ENCODE assay signal across 21 cellular contexts in genomic region chr13:55577847-55578210, GRCh38.
DNase-seq lines count a peak whose midpoint lies in the region; ATAC-seq and TF ChIP-seq lines count a peak whose summit lies in the region.
"Had no signal": no experiment of that assay in that cellular context is flagged by ENCODE, and none has a peak within 500 bp of the region (broad histone marks: within the 10 kb centered on the region; RNA-seq: fewer than 3 reads in every experiment).

No MANE protein-coding gene starts in this region.

- H2AFZ ChIP-seq in GM23338 (no peak overlapping the region), neural progenitor cell (replicated peaks) (no peak overlapping the region)

- H3K36me3 Mint-ChIP-seq in GM23338 (ENCODE audit: low read depth) (peaks cover 83% of the 10 kb centered on the region), neural progenitor cell (no peaks in the 10 kb centered on the region)
- H3K36me3 Mint-ChIP-seq: CD4-positive, CD25-positive, alpha-beta regulatory T cell had no signal

- ATAC-seq in GM23338, result peak; percentile 63
- ATAC-seq in HG02938 (IDR thresholded peaks at IDR 0.05; ENCODE audit: unreplicated experiment), result no peak
- ATAC-seq: Right ventricle myocardium inferior had no signal

- H3K4me2 ChIP-seq in GM23338 (peak overlapping the region; percentile 83), neural progenitor cell (no peak overlapping the region)

- H3K4me1 ChIP-seq in GM23338 (ENCODE audit: insufficient read depth) (peaks cover 40% of the 10 kb centered on the region), iPS-15b (ENCODE audit: control insufficient read depth, insufficient read depth, low read length) (no peaks in the 10 kb centered on the region), neural progenitor cell (peaks cover 6% of the 10 kb centered on the region)
- H3K4me1 ChIP-seq: BE2C, HAP-1, Peyer's patch had no signal

- H3K9ac ChIP-seq in iPS-15b (ENCODE audit: low read depth, low read length) (peak overlapping the region; percentile 84), neural progenitor cell (no peak overlapping the region)

- TF ChIP-seq CTCF in GM23338 (conservative IDR thresholded peaks at IDR 0.05; ENCODE audit: low read depth in 2 of 2) (peak; percentile 26 to 47), neural progenitor cell (IDR thresholded peaks at IDR 0.05) (peak; percentile 5)

- H3K9me2 ChIP-seq in GM23338 (ENCODE audit: insufficient read depth), result no peaks in the 10 kb centered on the region

- H4K20me1 ChIP-seq in GM23338 (replicated peaks; ENCODE audit: insufficient read depth) (peaks cover 24% of the 10 kb centered on the region), neural progenitor cell (ENCODE audit: low read depth) (no peaks in the 10 kb centered on the region)

- DNase-seq in GM23338 (ENCODE audit: low spot score) (peak; percentile 62), NCI-H69 (lab: John Stamatoyannopoulos, UW) (peak; percentile 18), neural progenitor cell (ENCODE audit: low spot score) (no peak), cardiac septum (ENCODE audit: low spot score) (no peak), germinal center (ENCODE audit: low spot score) (no peak)
- DNase-seq: BE2C; CD4-positive, CD25-positive, alpha-beta regulatory T cell; COR-L47; DMS153; Kasumi-1; MG63; NCI-H1048; NCI-H1436; NCI-H2029; NCI-H446 treated with DMSO at 0.1 percent for 48 hours; Peyer's patch had no signal

- H3K79me2 ChIP-seq in GM23338 (replicated peaks; ENCODE audit: insufficient read depth), result peaks cover 51% of the 10 kb centered on the region
- H3K79me2 ChIP-seq in neural progenitor cell (ENCODE audit: low read depth), result peaks cover 4% of the 10 kb centered on the region

- peak overlapping the region; percentile 87 for H3K4me3 ChIP-seq in GM23338
- peak overlapping the region; percentile 84 for H3K4me3 ChIP-seq in iPS-15b (ENCODE audit: low read depth, low read length)
- no peak overlapping the region for H3K4me3 ChIP-seq in neural progenitor cell
- H3K4me3 ChIP-seq: HAP-1, MG63, Peyer's patch had no signal

- H3K4me3 Mint-ChIP-seq in GM23338, result peak overlapping the region; percentile 85
- no peak overlapping the region for H3K4me3 Mint-ChIP-seq in neural progenitor cell
- H3K4me3 Mint-ChIP-seq: CD4-positive, CD25-positive, alpha-beta regulatory T cell had no signal

- H3K4me1 Mint-ChIP-seq in GM23338 (peaks cover 41% of the 10 kb centered on the region), neural progenitor cell (peaks cover 10% of the 10 kb centered on the region)
- H3K4me1 Mint-ChIP-seq: CD4-positive, CD25-positive, alpha-beta regulatory T cell had no signal

- peaks cover 47% of the 10 kb centered on the region for H3K36me3 ChIP-seq in GM23338 (ENCODE audit: insufficient read depth)
- peaks cover 28% of the 10 kb centered on the region for H3K36me3 ChIP-seq in iPS-15b (ENCODE audit: control insufficient read depth, insufficient read depth, low read length)
- H3K36me3 ChIP-seq in neural progenitor cell, result no peaks in the 10 kb centered on the region
- H3K36me3 ChIP-seq: BE2C, HAP-1, MG63, Peyer's patch had no signal

- H3K27me3 ChIP-seq in GM23338 (ENCODE audit: insufficient read depth) (no peaks in the 10 kb centered on the region), iPS-15b (ENCODE audit: control insufficient read depth, insufficient read depth, low read length) (no peaks in the 10 kb centered on the region), neural progenitor cell (peaks cover 23% of the 10 kb centered on the region)
- H3K27me3 ChIP-seq: BE2C, Peyer's patch had no signal

- H3K9me3 ChIP-seq in iPS-15b (ENCODE audit: control insufficient read depth, insufficient read depth, low read length), result no peaks in the 10 kb centered on the region
- no peaks in the 10 kb centered on the region for H3K9me3 ChIP-seq in neural progenitor cell (ENCODE audit: low read depth)
- H3K9me3 ChIP-seq: BE2C, HAP-1, MG63, Peyer's patch had no signal

- H3K27ac ChIP-seq in GM23338 (ENCODE audit: low read depth) (peak overlapping the region; percentile 96), neural progenitor cell (no peak overlapping the region)
- H3K27ac ChIP-seq: HL-60, Peyer's patch had no signal

- peaks cover 7% of the 10 kb centered on the region for H3K9me3 Mint-ChIP-seq in GM23338
- no peaks in the 10 kb centered on the region for H3K9me3 Mint-ChIP-seq in neural progenitor cell

- H3K27ac Mint-ChIP-seq in GM23338 (peak overlapping the region; percentile 98), neural progenitor cell (no peak overlapping the region)
- H3K27ac Mint-ChIP-seq: CD4-positive, CD25-positive, alpha-beta regulatory T cell had no signal

- H3K27me3 Mint-ChIP-seq in GM23338 (ENCODE audit: insufficient read depth, low read depth, poor library complexity) (peaks cover 35% of the 10 kb centered on the region), neural progenitor cell (ENCODE audit: insufficient read depth, low read depth) (peaks cover 4% of the 10 kb centered on the region)
- H3K27me3 Mint-ChIP-seq: CD4-positive, CD25-positive, alpha-beta regulatory T cell had no signal

- peaks cover 25% of the 10 kb centered on the region for H3F3A ChIP-seq in GM23338 (replicated peaks; ENCODE audit: low read depth)
- H3F3A ChIP-seq in neural progenitor cell (ENCODE audit: low read depth), result no peaks in the 10 kb centered on the region

- intact Hi-C loops in cardiac septum (cut with DNase I), result no loop called here

TF ChIP-seq in GM23338, 12 proteins besides CTCF, POLR2A, EP300 and RAD21:
- TF ChIP-seq POLR2AphosphoS5 (IDR thresholded peaks at IDR 0.05; ENCODE audit: low read depth) (peak; percentile 28; the same call in 1 of the 2 replicates), ZNF331 (CRISPR knock-in tag; IDR thresholded peaks at IDR 0.05; ENCODE audit: low read depth) (no peak)
TF ChIP-seq in GM23338: peak in this region for 1.

Comparison
In these comparisons a context has a peak if more than half of its experiments do, and no peak if none do; other contexts are left out.
1. DNase-seq: peak in GM23338 (single experiment) and NCI-H69 (single experiment); none in neural progenitor cell (single experiment), cardiac septum (single experiment) and germinal center (single experiment).